ENCODE assay signal across 22 cellular contexts in the genomic region with DNA sequence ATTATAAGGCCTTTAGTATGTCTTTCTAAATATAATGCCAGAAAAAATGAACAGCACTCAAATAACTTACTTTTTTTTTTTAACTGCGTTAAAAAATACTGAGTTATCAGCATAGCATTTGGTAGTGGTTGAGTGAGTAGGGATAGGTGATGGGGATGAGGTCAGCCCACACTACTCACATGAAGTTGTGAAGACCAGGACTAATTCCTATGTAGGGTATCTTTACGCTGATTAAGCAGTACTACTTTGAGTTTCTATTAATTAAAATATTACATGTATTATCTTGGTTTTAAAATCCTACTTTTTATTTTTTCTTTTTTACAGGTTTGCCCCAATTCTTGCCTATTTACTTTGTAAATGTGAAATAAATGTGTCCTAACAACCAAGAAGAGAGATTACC. TPM values are rescaled to one million over a fixed set of nuclear protein-coding genes. Genes with fewer than 3 reads are reported as not detected.
DNase-seq lines count a peak whose midpoint lies in the region; ATAC-seq, FAIRE-seq and TF ChIP-seq lines count a peak whose summit lies in the region.
"Had no signal": no experiment of that assay in that cellular context is flagged by ENCODE, and none has a peak within 500 bp of the region (broad histone marks: within the 10 kb centered on the region; RNA-seq: fewer than 3 reads in every experiment).

No MANE protein-coding gene starts in this region.

- CTCF ChIA-PET in A549 (lab: Yijun Ruan, JAX) = interaction anchor here (0.6 to 1.5 kb wide), 3 partner anchors 11 to 275 kb away, joined by 3 read pairs; no protein-coding TSS in a partner anchor
- CTCF ChIA-PET in CD8-positive, alpha-beta memory T cell (lab: Charles Lee) = no interaction called here
- CTCF ChIA-PET in K562 (lab: Yijun Ruan, JAX; ENCODE audit: low intra/inter-chr PET ratio) = interaction anchor here (0.6 kb wide), 1 partner anchor 12 kb away, joined by 3 read pairs; no protein-coding TSS in a partner anchor

- H3K36me3 Mint-ChIP-seq in CD8-positive, alpha-beta memory T cell = peaks cover 0 to 5% (median 0%) of the 10 kb centered on the region in 3 donors
- H3K36me3 Mint-ChIP-seq: CD4-positive, CD25-positive, alpha-beta regulatory T cell; CD8-positive, alpha-beta T cell had no signal

- H3K4me1 ChIP-seq in A549 = peaks cover 7% of the 10 kb centered on the region; the same call in 1 of the 3 replicates
- peaks cover 15% of the 10 kb centered on the region for H3K4me1 ChIP-seq in CD8-positive, alpha-beta memory T cell (ENCODE audit: insufficient read depth, low read length)
- peaks cover 67% of the 10 kb centered on the region for H3K4me1 ChIP-seq in Karpas-422 (ENCODE audit: low read length)
- peaks cover 8 to 52% of the 10 kb centered on the region in 2 experiments; a peak in 4 of 5 replicates for H3K4me1 ChIP-seq in K562 (replicated peaks in 1 of 2; ENCODE audit: control insufficient read depth in 2 of 2, insufficient read depth in 2 of 2, low read length in 2 of 2)
- H3K4me1 ChIP-seq: BLaER1 had no signal

- no peaks in the 10 kb centered on the region for H3K27me3 ChIP-seq in CD8-positive, alpha-beta memory T cell (ENCODE audit: insufficient read depth, low read length, poor library complexity, severe bottlenecking)
- no peaks in the 10 kb centered on the region for H3K27me3 ChIP-seq in Karpas-422 (ENCODE audit: low read length)
- no peaks in the 10 kb centered on the region for H3K27me3 ChIP-seq in K562 (ENCODE audit: control insufficient read depth in 2 of 2, insufficient read depth in 2 of 2, low read length in 2 of 2)
- H3K27me3 ChIP-seq: BLaER1 had no signal

- intact Hi-C loops in K562 (cut with micrococcal nuclease) = loop anchor here (10.0 kb wide), 1 partner anchor 113 kb away; no protein-coding TSS in a partner anchor

- H3K9ac ChIP-seq in Karpas-422 (ENCODE audit: low read length) (no peak overlapping the region), K562 (ENCODE audit: insufficient read depth in 1 of 2, low read depth in 2 of 2, low read length in 2 of 2) (peak overlapping the region in 1 of 2 experiments; percentile 44; a peak in 1 of 4 replicates)
- H3K9ac ChIP-seq: BLaER1 had no signal

- ATAC-seq in A549 (no peak), K562 (peak; percentile 13; the same call in 1 of the 3 replicates), HG03280 (IDR thresholded peaks at IDR 0.05; ENCODE audit: unreplicated experiment) (no peak)
- ATAC-seq: CD8-positive, alpha-beta T cell had no signal

- H3K9me3 ChIP-seq in A549 (no peaks in the 10 kb centered on the region), Karpas-422 (ENCODE audit: low read length) (no peaks in the 10 kb centered on the region), K562 (replicated peaks; ENCODE audit: control insufficient read depth, insufficient read depth, low read depth, low read length) (no peaks in the 10 kb centered on the region)
- no peaks in the 10 kb centered on the region for H3K9me3 ChIP-seq in CD8-positive, alpha-beta memory T cell (ENCODE audit: low read length)
- H3K9me3 ChIP-seq: BLaER1, HAP-1 had no signal

- WGBS in A549 (ENCODE audit: missing lambda C conversion rate) = 93% methylated on average over 2 of the region's 2 CpGs
- WGBS in K562 (ENCODE audit: insufficient coverage, low coverage, missing lambda C conversion rate) = 47% methylated on average over 2 of the region's 2 CpGs

- H4K20me1 ChIP-seq in Karpas-422 (ENCODE audit: insufficient read depth, low read depth, low read length) = no peaks in the 10 kb centered on the region
- H4K20me1 ChIP-seq in K562 (replicated peaks; ENCODE audit: control insufficient read depth, insufficient read depth, low read length) = no peaks in the 10 kb centered on the region

- H3K9me2 ChIP-seq in Karpas-422 (replicated peaks; ENCODE audit: insufficient read depth, low read length) = no peaks in the 10 kb centered on the region

- TF ChIP-seq RAD21 in A549 (conservative IDR thresholded peaks at IDR 0.05 in 1 of 2, IDR thresholded peaks at IDR 0.05 in 1 of 2) (no peak), K562 (CRISPR knock-in tag; conservative IDR thresholded peaks at IDR 0.05 in 1 of 2, IDR thresholded peaks at IDR 0.05 in 1 of 2) (no peak)

- H2AFZ ChIP-seq in Karpas-422 (ENCODE audit: low read length) (no peak overlapping the region), K562 (ENCODE audit: low read depth, low read length) (peak overlapping the region; percentile 84; the same call in 1 of the 2 replicates)

- H3K79me2 ChIP-seq in Karpas-422 (ENCODE audit: low read length) (peaks cover 97% of the 10 kb centered on the region), K562 (ENCODE audit: control insufficient read depth, insufficient read depth, low read length) (peaks cover 91% of the 10 kb centered on the region)

- no peak overlapping the region for H3K27ac ChIP-seq in A549
- H3K27ac ChIP-seq in CD8-positive, alpha-beta memory T cell (ENCODE audit: low read depth, low read length) = peak overlapping the region; percentile 20
- H3K27ac ChIP-seq in Karpas-422 (ENCODE audit: low read length) = 0 out of 2 replicates have a peak overlapping the region, but pooled peaks have one; percentile 36
- peak overlapping the region; percentile 87; the same call in 2 of the 3 replicates for H3K27ac ChIP-seq in K562 (ENCODE audit: extremely low read depth, low read depth, low read length)
- H3K27ac ChIP-seq: BLaER1, C4-2B had no signal

- TF ChIP-seq POLR2A in A549 (IDR thresholded peaks at IDR 0.05; ENCODE audit: low read length) (no peak), K562 (conservative IDR thresholded peaks at IDR 0.05) (no peak)

- peaks cover 22 to 61% (median 48%) of the 10 kb centered on the region in 3 donors for H3K4me1 Mint-ChIP-seq in CD8-positive, alpha-beta memory T cell

- no TSS peak for BruUV-seq in K562 (replicated peaks; lab: Mats Ljungman, UMichigan)

- H3K9me1 ChIP-seq in K562 (ENCODE audit: control insufficient read depth, insufficient read depth, low read length) = no peaks in the 10 kb centered on the region

- POLR2A ChIA-PET in A549 (lab: Yijun Ruan, JAX) (no interaction called here), K562 (lab: Yijun Ruan, JAX) (no interaction called here)
- POLR2A ChIA-PET in CD8-positive, alpha-beta memory T cell (lab: Charles Lee) = no interaction called here

- in situ Hi-C loops in K562 (cut with MboI) = no loop called here

- TF ChIP-seq CTCF in A549 (IDR thresholded peaks at IDR 0.05) = no peak
- no peak for TF ChIP-seq CTCF in K562 (IDR thresholded peaks at IDR 0.05 in 2 of 3, conservative IDR thresholded peaks at IDR 0.05 in 1 of 3; ENCODE audit: insufficient read depth in 2 of 3, low read depth in 1 of 3, low read length in 3 of 3)

- H3K27me3 Mint-ChIP-seq in CD8-positive, alpha-beta memory T cell = no peaks in the 10 kb centered on the region
- H3K27me3 Mint-ChIP-seq: B cell; CD4-positive, CD25-positive, alpha-beta regulatory T cell had no signal

- H3K4me3 ChIP-seq in A549 (no peak overlapping the region), Karpas-422 (ENCODE audit: low read length) (no peak overlapping the region), K562 (no peak overlapping the region)
- H3K4me3 ChIP-seq in CD8-positive, alpha-beta memory T cell (ENCODE audit: low read length) = no peak overlapping the region
- H3K4me3 ChIP-seq: BLaER1, HAP-1 had no signal

- no peak overlapping the region for H3K27ac Mint-ChIP-seq in CD8-positive, alpha-beta memory T cell
- H3K27ac Mint-ChIP-seq: B cell; CD4-positive, CD25-positive, alpha-beta regulatory T cell; CD8-positive, alpha-beta T cell had no signal

- no peak overlapping the region for H3K4me2 ChIP-seq in A549
- peak overlapping the region; percentile 50 for H3K4me2 ChIP-seq in Karpas-422 (ENCODE audit: low read depth, low read length, poor library complexity, severe bottlenecking)
- no peak overlapping the region for H3K4me2 ChIP-seq in K562 (ENCODE audit: insufficient read depth, low read length)
- H3K4me2 ChIP-seq: BLaER1 had no signal

- TF ChIP-seq EP300 in A549 (IDR thresholded peaks at IDR 0.05) = no peak
- no peak for TF ChIP-seq EP300 in K562 (IDR thresholded peaks at IDR 0.05; ENCODE audit: low read length)

- H3K9me3 Mint-ChIP-seq in CD8-positive, alpha-beta memory T cell = no peaks in the 10 kb centered on the region
- H3K9me3 Mint-ChIP-seq: CD4-positive, CD25-positive, alpha-beta regulatory T cell; CD8-positive, alpha-beta T cell; HFFc6 had no signal

- no peak for DNase-seq in A549 (ENCODE audit: low read depth in 1 of 2, low spot score in 1 of 2)
- no peak for DNase-seq in CD8-positive, alpha-beta memory T cell
- no peak for DNase-seq in Karpas-422
- peak in 3 of 4 experiments; percentile 23 to 49 (median 43) for DNase-seq in K562 (ENCODE audit: extremely low read depth in 1 of 4, low spot score in 3 of 4)
- DNase-seq in kidney glomerular epithelial cell (lab: John Stamatoyannopoulos, UW) = no peak
- DNase-seq in activated CD8-positive, alpha-beta memory T cell treated with anti-CD3 and anti-CD28 coated beads for 24 hours = no peak
- DNase-seq: CD4-positive, CD25-positive, alpha-beta regulatory T cell; CD8-positive, alpha-beta T cell; DMS 273 treated with DMSO at 0.1 percent for 48 hours; DMS79; EL; GF-D8; GOT3; HFFc6 had no signal

- FAIRE-seq in A549 (lab: Jason Lieb, UNC) (no peak), K562 (lab: Jason Lieb, UNC) (no peak)
- FAIRE-seq: D721Med, GM12891, GM18507 had no signal

- H3K36me3 ChIP-seq in CD8-positive, alpha-beta memory T cell (ENCODE audit: insufficient read depth, low read length) = no peaks in the 10 kb centered on the region
- no peaks in the 10 kb centered on the region for H3K36me3 ChIP-seq in Karpas-422 (ENCODE audit: insufficient read depth, low read length)
- no peaks in the 10 kb centered on the region for H3K36me3 ChIP-seq in K562 (ENCODE audit: control insufficient read depth, insufficient read depth, low read length)
- H3K36me3 ChIP-seq: BLaER1, HAP-1 had no signal

- H3K4me3 Mint-ChIP-seq in CD8-positive, alpha-beta memory T cell = no peak overlapping the region
- H3K4me3 Mint-ChIP-seq: B cell; CD4-positive, CD25-positive, alpha-beta regulatory T cell; CD8-positive, alpha-beta T cell had no signal

RNA-seq across cellular contexts. Expression of a gene that starts 13.5 kb away (rescaled TPM):
- polyA plus RNA-seq in A549 (2011; rRNA removed) = 29.8 and 31.9 TPM in 2 replicates
- 10.6 and 12.7 TPM in 2 replicates for polyA plus RNA-seq in A549 (2012; cell fraction: cytosol; rRNA removed)
- polyA plus RNA-seq in A549 (2012; cell fraction: nucleus; rRNA removed) = 26.2 and 36.5 TPM in 2 replicates
- polyA plus RNA-seq in A549 (2017; fragmentation: RNase III; extraction: RNeasy Plus Mini Kit Qiagen cat#74134 plus additional on column Dnase treatment) = 16.4 to 21.0 TPM (median 20.0 TPM) in 3 replicates
- polyA minus RNA-seq in A549 (2011; rRNA and poly(A)+ RNA removed) = 20.3 and 24.7 TPM in 2 replicates
- total RNA-seq in CD8-positive, alpha-beta memory T cell = 10 to 100 TPM; 30.5 to 33.5 TPM
- polyA plus RNA-seq in CD8-positive, alpha-beta memory T cell = 14.1 TPM
- total RNA-seq in Karpas-422 (2014; rRNA removed; shearing (Covaris generic); ENCODE audit: low replicate concordance) = 33.0 and 51.7 TPM in 2 replicates
- total RNA-seq in K562 (2011; cell fraction: chromatin; rRNA removed; ENCODE audit: low replicate concordance) = 41.0 and 108 TPM in 2 replicates
- total RNA-seq in K562 (2011; cell fraction: nucleolus; rRNA removed) = 17.0 and 21.1 TPM in 2 replicates
- total RNA-seq in K562 (2011; cell fraction: nucleoplasm; rRNA removed) = 27.0 and 37.7 TPM in 2 replicates
- 7.7 and 13.3 TPM in 2 replicates for total RNA-seq in K562 (2014; rRNA removed)
- total RNA-seq in K562 (2014; rRNA removed; fragmentation: Illumina TruSeq; extraction: Trizol) = 8.6 and 9.7 TPM in 2 replicates
- total RNA-seq in K562 (2015; rRNA removed; fragmentation: Illumina TruSeq; extraction: Trizol) = 8.5 and 10.7 TPM in 2 replicates
- total RNA-seq in K562 (2021) = 20.4 and 26.6 TPM in 2 replicates
- 12.8 and 20.2 TPM in 2 replicates for polyA plus RNA-seq in K562 (2011; rRNA removed)
- 7.2 and 8.7 TPM in 2 replicates for polyA plus RNA-seq in K562 (2011; cell fraction: cytosol; rRNA removed)
- polyA plus RNA-seq in K562 (2011; cell fraction: nucleus; rRNA removed) = 33.5 and 36.9 TPM in 2 replicates
- 17.5 and 25.3 TPM in 2 replicates for polyA plus RNA-seq in K562 (2012)
- polyA plus RNA-seq in K562 (2014; fragmentation: Illumina TruSeq; extraction: Trizol) = 25.7 and 32.4 TPM in 2 replicates
- polyA plus RNA-seq in K562 (2014; fragmentation: Nextera tagmentation; extraction: Ambion mirVana) = 1 to 10 TPM; 1.5 to 2.2 TPM
- 12.7 and 14.5 TPM in 2 replicates for polyA plus RNA-seq in K562 (2014; rRNA removed)
- polyA minus RNA-seq in K562 (2011; rRNA and poly(A)+ RNA removed) = 12.6 and 22.6 TPM in 2 replicates
- polyA minus RNA-seq in K562 (2011; cell fraction: cytosol; rRNA and poly(A)+ RNA removed) = 14.4 and 14.8 TPM in 2 replicates
- polyA minus RNA-seq in K562 (2011; cell fraction: nucleus; rRNA and poly(A)+ RNA removed) = 11.4 and 23.0 TPM in 2 replicates

Comparison
In these comparisons a context has a peak if more than half of its experiments do, and no peak if none do; other contexts are left out.
1. DNase-seq: peak in K562 (3 of 4); none in A549 (0 of 2), CD8-positive, alpha-beta memory T cell (0 of 5), Karpas-422 (single experiment), kidney glomerular epithelial cell (single experiment) and activated CD8-positive, alpha-beta memory T cell treated with anti-CD3 and anti-CD28 coated beads for 24 hours (single experiment).
2. H3K27ac ChIP-seq: peak in CD8-positive, alpha-beta memory T cell (single experiment), Karpas-422 (single experiment) and K562 (single experiment); none in A549 (0 of 2).